Comparison of ENCODE assay signal across 27 cellular contexts in the genomic region with DNA sequence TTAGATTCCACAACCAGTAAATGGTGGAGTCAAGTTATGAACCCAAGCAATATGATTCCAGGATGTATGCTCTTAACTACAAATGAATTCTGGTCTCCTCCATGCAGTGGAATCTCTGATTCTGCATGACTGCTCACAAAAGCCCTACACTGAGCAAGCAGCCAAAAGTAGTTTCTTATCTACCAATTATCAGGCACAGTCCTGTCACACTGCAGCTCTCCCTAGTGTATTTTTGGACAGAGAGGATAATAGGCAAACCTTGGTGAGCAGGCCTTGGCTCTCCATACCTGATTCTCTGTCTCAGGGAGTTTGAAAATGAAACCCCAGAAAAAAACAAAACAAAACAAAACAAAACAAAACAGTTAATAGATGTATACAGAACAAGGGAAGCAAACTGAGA. TPM values are rescaled to one million over a fixed set of nuclear protein-coding genes. Genes with fewer than 3 reads are reported as not detected.
DNase-seq lines count a peak whose midpoint lies in the region; ATAC-seq, FAIRE-seq and TF ChIP-seq lines count a peak whose summit lies in the region.
"Had no signal": no experiment of that assay in that cellular context is flagged by ENCODE, and none has a peak within 500 bp of the region (broad histone marks: within the 10 kb centered on the region; RNA-seq: fewer than 3 reads in every experiment).

No MANE protein-coding gene starts in this region.

- DNase-seq in A673 (ENCODE audit: low spot score) (no peak), GM23248 (no peak), GM12878 (ENCODE audit: low read depth, low spot score) (no peak), right cardiac atrium (no peak), neural progenitor cell (ENCODE audit: low spot score) (no peak), PC-9 (no peak), NCI-H2029 treated with DMSO at 0.1 percent for 48 hours (lab: John Stamatoyannopoulos, UW) (no peak), putamen (ENCODE audit: low spot score) (no peak)
- DNase-seq: activated CD4-positive, alpha-beta T cell treated with anti-CD3 and anti-CD28 coated beads for 48 hours; activated naive CD4-positive, alpha-beta T cell treated with anti-CD3 and anti-CD28 coated beads for 36 hours; amniotic stem cell; caudate nucleus; heart right ventricle; left cardiac atrium; mesendoderm; naive B cell; NCI-H1105; SJCRH30; stimulated activated CD4-positive, alpha-beta T cell treated with anti-CD3 and anti-CD28 coated beads, Interleukin-12 subunit alpha, Interleukin-12 subunit beta, amount 100 ng/mL, for 4 hours; stimulated activated CD4-positive, alpha-beta T cell treated with anti-CD3 and anti-CD28 coated beads, Interleukin-4, amount 100 ng/mL, for 4 hours; stimulated activated naive CD4-positive, alpha-beta T cell treated with Interleukin-2 at 50 U/mL for 16 hours; testis had no signal

- BruUV-seq in A673 (replicated peaks; lab: Mats Ljungman, UMichigan) (no TSS peak), GM12878 (replicated peaks; lab: Mats Ljungman, UMichigan) (no TSS peak), PC-9 (replicated peaks; lab: Mats Ljungman, UMichigan) (no TSS peak)

- POLR2A ChIA-PET in A673 (lab: Charles Lee; ENCODE audit: low non-redundant PET) = no interaction called here
- POLR2A ChIA-PET in GM12878 (lab: Charles Lee) = interaction anchor here (1.2 kb wide), 1 partner anchor 113 kb away, joined by 3 read pairs; no protein-coding TSS in a partner anchor
- POLR2A ChIA-PET in PC-9 (lab: Charles Lee; ENCODE audit: unreplicated experiment) = interaction anchor here (0.6 kb wide), 1 partner anchor 1611 kb away, joined by 6 read pairs; no protein-coding TSS in a partner anchor

- H3K4me1 ChIP-seq in A673 (ENCODE audit: insufficient read depth, low read length, poor library complexity, severe bottlenecking) = peaks cover 16% of the 10 kb centered on the region
- H3K4me1 ChIP-seq in GM23248 (ENCODE audit: insufficient read depth) = no peaks in the 10 kb centered on the region
- peaks cover 12% of the 10 kb centered on the region for H3K4me1 ChIP-seq in GM12878 (ENCODE audit: control insufficient read depth, insufficient read depth, low read length)
- no peaks in the 10 kb centered on the region for H3K4me1 ChIP-seq in right cardiac atrium (ENCODE audit: control insufficient read depth, insufficient read depth, low read length)
- peaks cover 4% of the 10 kb centered on the region for H3K4me1 ChIP-seq in neural progenitor cell
- peaks cover 15% of the 10 kb centered on the region for H3K4me1 ChIP-seq in PC-9 (replicated peaks; ENCODE audit: insufficient read depth)
- H3K4me1 ChIP-seq: SJCRH30, testis had no signal

- H3K27me3 ChIP-seq in A673 (replicated peaks; ENCODE audit: insufficient read depth, low read depth, low read length, poor library complexity) = no peaks in the 10 kb centered on the region
- no peaks in the 10 kb centered on the region for H3K27me3 ChIP-seq in GM23248 (replicated peaks; ENCODE audit: insufficient read depth)
- H3K27me3 ChIP-seq in GM12878 (replicated peaks in 1 of 2; ENCODE audit: control insufficient read depth in 2 of 2, insufficient read depth in 2 of 2, low read length in 1 of 2) = no peaks in the 10 kb centered on the region
- H3K27me3 ChIP-seq in right cardiac atrium (ENCODE audit: control insufficient read depth, insufficient read depth) = no peaks in the 10 kb centered on the region
- H3K27me3 ChIP-seq in neural progenitor cell = no peaks in the 10 kb centered on the region
- no peaks in the 10 kb centered on the region for H3K27me3 ChIP-seq in PC-9 (ENCODE audit: insufficient read depth, low read depth)
- H3K27me3 ChIP-seq: heart right ventricle, SJCRH30, testis, vagina had no signal

- H2AFZ ChIP-seq in GM23248 (peak overlapping the region; percentile 34; the same call in 1 of the 2 replicates), GM12878 (ENCODE audit: control insufficient read depth, low read depth, low read length) (peak overlapping the region; percentile 51), neural progenitor cell (replicated peaks) (no peak overlapping the region), PC-9 (no peak overlapping the region)

- no peak for TF ChIP-seq POLR2A in GM12878 (IDR thresholded peaks at IDR 0.05; ENCODE audit: low read depth, low read length)

- intact Hi-C loops in A673 (cut with micrococcal nuclease; ENCODE audit: unreplicated experiment) (no loop called here), GM12878 (cut with micrococcal nuclease; ENCODE audit: unreplicated experiment) (loop anchor here (10.0 kb wide), 1 partner anchor 256 kb away; no protein-coding TSS in a partner anchor), right cardiac atrium (cut with DNase I) (loop anchor here in 3 of 4 donors (10.0 kb wide), 2 partner anchors 116 to 526 kb away; a partner anchor contains a TSS), PC-9 (cut with micrococcal nuclease; ENCODE audit: unreplicated experiment) (loop anchor here (5.0 kb wide), 1 partner anchor 259 kb away; no protein-coding TSS in a partner anchor)

- ATAC-seq in GM12878 = no peak
- ATAC-seq in right cardiac atrium = peak in 1 of 2 donors; percentile 31
- ATAC-seq: HepG2, Panc1 had no signal

- no peaks in the 10 kb centered on the region for H3K27me3 Mint-ChIP-seq in neural progenitor cell (ENCODE audit: insufficient read depth, low read depth)

- H3K4me3 Mint-ChIP-seq in neural progenitor cell = no peak overlapping the region
- H3K4me3 Mint-ChIP-seq: activated naive CD4-positive, alpha-beta T cell treated with anti-CD3 and anti-CD28 coated beads for 36 hours; naive B cell had no signal

- H3K9ac ChIP-seq in GM23248 (no peak overlapping the region), GM12878 (ENCODE audit: control insufficient read depth, insufficient read depth, low read length) (no peak overlapping the region), neural progenitor cell (no peak overlapping the region)

- peak; percentile 18 for FAIRE-seq in GM12878 (lab: Jason Lieb, UNC)
- FAIRE-seq: endothelial cell of umbilical vein, HepG2 had no signal

- no peaks in the 10 kb centered on the region for H3K9me3 Mint-ChIP-seq in neural progenitor cell
- H3K9me3 Mint-ChIP-seq: activated naive CD4-positive, alpha-beta T cell treated with anti-CD3 and anti-CD28 coated beads for 36 hours had no signal

- CTCF ChIA-PET in A673 (lab: Charles Lee) (no interaction called here), GM12878 (lab: Yijun Ruan, JAX) (interaction anchor here (0.6 to 2.6 kb wide), 5 partner anchors 11 to 342 kb away, joined by 3 to 8 read pairs (median 3); a partner anchor contains a TSS), PC-9 (lab: Charles Lee) (no interaction called here)

- H3K36me3 Mint-ChIP-seq in neural progenitor cell = no peaks in the 10 kb centered on the region
- H3K36me3 Mint-ChIP-seq: naive B cell had no signal

- no peaks in the 10 kb centered on the region for H3K9me2 ChIP-seq in GM23248 (ENCODE audit: insufficient read depth)
- no peaks in the 10 kb centered on the region for H3K9me2 ChIP-seq in PC-9 (ENCODE audit: insufficient read depth)

- H3F3A ChIP-seq in GM23248 (ENCODE audit: insufficient read depth) (peaks cover 11% of the 10 kb centered on the region; the same call in 1 of the 2 replicates), neural progenitor cell (ENCODE audit: low read depth) (no peaks in the 10 kb centered on the region), PC-9 (ENCODE audit: insufficient read depth, low read depth) (no peaks in the 10 kb centered on the region)

- H3K9me3 ChIP-seq in A673 (ENCODE audit: low read depth, low read length, poor library complexity, severe bottlenecking) (no peaks in the 10 kb centered on the region), GM23248 (ENCODE audit: low read depth) (no peaks in the 10 kb centered on the region), GM12878 (replicated peaks; ENCODE audit: control insufficient read depth, insufficient read depth, low read length) (peaks cover 2% of the 10 kb centered on the region; the same call in 1 of the 3 replicates), right cardiac atrium (ENCODE audit: control insufficient read depth, low read length) (no peaks in the 10 kb centered on the region), neural progenitor cell (ENCODE audit: low read depth) (no peaks in the 10 kb centered on the region), PC-9 (ENCODE audit: insufficient read depth, low read depth) (no peaks in the 10 kb centered on the region)
- H3K9me3 ChIP-seq: heart right ventricle, SJCRH30, testis, vagina had no signal

- H3K79me2 ChIP-seq in GM23248 (ENCODE audit: insufficient read depth) = peaks cover 15% of the 10 kb centered on the region
- peaks cover 16% of the 10 kb centered on the region for H3K79me2 ChIP-seq in GM12878 (ENCODE audit: control insufficient read depth, insufficient read depth, low read length)
- peaks cover 15% of the 10 kb centered on the region for H3K79me2 ChIP-seq in neural progenitor cell (ENCODE audit: low read depth)
- peaks cover 15% of the 10 kb centered on the region for H3K79me2 ChIP-seq in PC-9 (ENCODE audit: low read depth)

- TF ChIP-seq CTCF in A673 (conservative IDR thresholded peaks at IDR 0.05; ENCODE audit: low read depth, low read length) (no peak), GM12878 (IDR thresholded peaks at IDR 0.05 in 2 of 3, conservative IDR thresholded peaks at IDR 0.05 in 1 of 3; ENCODE audit: control insufficient read depth in 2 of 3, extremely low read depth in 1 of 3, insufficient read depth in 1 of 3, low read depth in 3 of 3, low read length in 3 of 3) (no peak), neural progenitor cell (IDR thresholded peaks at IDR 0.05) (no peak), PC-9 (conservative IDR thresholded peaks at IDR 0.05) (no peak)

- SMC1A ChIA-PET in GM12878 (lab: Charles Lee; ENCODE audit: uncharacterized antibody, unreplicated experiment) = interaction anchor here (1.0 to 2.9 kb wide), 8 partner anchors 8 to 116 kb away, joined by 3 to 11 read pairs (median 4); a partner anchor contains a TSS

- H3K36me3 ChIP-seq in A673 (ENCODE audit: insufficient read depth, low read length, poor library complexity, severe bottlenecking) (peaks cover 5% of the 10 kb centered on the region), GM23248 (ENCODE audit: low read depth) (no peaks in the 10 kb centered on the region), GM12878 (ENCODE audit: control insufficient read depth in 2 of 2, insufficient read depth in 2 of 2, low read length in 1 of 2) (no peaks in the 10 kb centered on the region), neural progenitor cell (no peaks in the 10 kb centered on the region), PC-9 (ENCODE audit: low read depth) (peaks cover 5% of the 10 kb centered on the region; the same call in 1 of the 2 replicates)
- H3K36me3 ChIP-seq: vagina had no signal

- H3K27ac Mint-ChIP-seq in neural progenitor cell = no peak overlapping the region
- H3K27ac Mint-ChIP-seq: activated naive CD4-positive, alpha-beta T cell treated with anti-CD3 and anti-CD28 coated beads for 36 hours had no signal

- no peaks in the 10 kb centered on the region for H4K20me1 ChIP-seq in GM23248 (ENCODE audit: insufficient read depth)
- H4K20me1 ChIP-seq in GM12878 (ENCODE audit: control insufficient read depth, insufficient read depth) = no peaks in the 10 kb centered on the region
- no peaks in the 10 kb centered on the region for H4K20me1 ChIP-seq in neural progenitor cell (ENCODE audit: low read depth)
- H4K20me1 ChIP-seq in PC-9 (ENCODE audit: insufficient read depth) = no peaks in the 10 kb centered on the region

- H3K4me3 ChIP-seq in A673 (ENCODE audit: low read depth, low read length, poor library complexity, severe bottlenecking) (no peak overlapping the region), GM23248 (no peak overlapping the region), GM12878 (no peak overlapping the region), right cardiac atrium (ENCODE audit: low read length) (no peak overlapping the region), neural progenitor cell (no peak overlapping the region), PC-9 (no peak overlapping the region)
- H3K4me3 ChIP-seq: heart right ventricle, SJCRH30, testis, vagina had no signal

- H3K4me1 Mint-ChIP-seq in neural progenitor cell = peaks cover 25% of the 10 kb centered on the region

- TF ChIP-seq RAD21 in GM12878 (IDR thresholded peaks at IDR 0.05; ENCODE audit: insufficient read depth, low read depth, low read length) = no peak

- no peak for TF ChIP-seq EP300 in GM12878 (IDR thresholded peaks at IDR 0.05; ENCODE audit: borderline replicate concordance in 1 of 2, control insufficient read depth in 1 of 2, low read depth in 2 of 2, low read length in 2 of 2)

- H3K27ac ChIP-seq in A673 (ENCODE audit: low read depth, low read length, poor library complexity, severe bottlenecking) (peak overlapping the region; percentile 6), GM23248 (no peak overlapping the region), GM12878 (ENCODE audit: control insufficient read depth, insufficient read depth) (no peak overlapping the region), right cardiac atrium (ENCODE audit: low read length) (peak overlapping the region; percentile 41), neural progenitor cell (no peak overlapping the region), PC-9 (no peak overlapping the region)
- H3K27ac ChIP-seq: SJCRH30, testis, vagina, VCaP had no signal

- in situ Hi-C loops in GM23248 (cut with MboI) = no loop called here
- in situ Hi-C loops in GM12878 (cut with MboI) = loop anchor here (10.0 kb wide), 1 partner anchor 256 kb away; no protein-coding TSS in a partner anchor

- RAD21 ChIA-PET in GM12878 (lab: Charles Lee; ENCODE audit: unreplicated experiment) = interaction anchor here (1.4 to 2.4 kb wide), 2 partner anchors 48 to 96 kb away, joined by 3 to 9 read pairs; no protein-coding TSS in a partner anchor

- H3K4me2 ChIP-seq in GM23248 (ENCODE audit: unreplicated experiment) (no peak overlapping the region), GM12878 (ENCODE audit: control insufficient read depth, insufficient read depth) (no peak overlapping the region), neural progenitor cell (no peak overlapping the region), PC-9 (no peak overlapping the region)

RNA-seq across cellular contexts. Expression of a gene that starts 3.5 kb away (rescaled TPM):
- 431 and 531 TPM in 2 replicates for total RNA-seq in A673 (2021)
- total RNA-seq in GM23248 (2014; rRNA removed; shearing (Covaris generic)) = 364 and 409 TPM in 2 replicates
- polyA plus RNA-seq in GM23248 (2016; fragmentation: Nextera tagmentation; extraction: Ambion mirVana) = 551 and 566 TPM in 2 replicates
- 113 and 121 TPM in 2 replicates for total RNA-seq in GM12878 (2013; cell fraction: nucleolus; rRNA removed)
- 133 and 152 TPM in 2 replicates for total RNA-seq in GM12878 (2014; rRNA removed)
- total RNA-seq in GM12878 (2014; rRNA removed; fragmentation: Illumina TruSeq; extraction: Trizol) = 179 TPM in 2 replicates
- total RNA-seq in GM12878 (2021) = 190 and 193 TPM in 2 replicates
- polyA plus RNA-seq in GM12878 (2011; ENCODE audit: low read depth) = 324 TPM
- polyA plus RNA-seq in GM12878 (2011; rRNA removed) = 191 and 203 TPM in 2 replicates
- 111 and 126 TPM in 2 replicates for polyA plus RNA-seq in GM12878 (2011; cell fraction: cytosol; rRNA removed)
- polyA plus RNA-seq in GM12878 (2011; cell fraction: nucleus; rRNA removed) = 29.3 and 50.0 TPM in 2 replicates
- polyA plus RNA-seq in GM12878 (2012) = 292 and 304 TPM in 2 replicates
- polyA plus RNA-seq in GM12878 (2014; fragmentation: Illumina TruSeq; extraction: Trizol) = 190 and 214 TPM in 2 replicates
- 100 to 1,000 TPM; 278 to 345 TPM for polyA plus RNA-seq in GM12878 (2014; fragmentation: Nextera tagmentation; extraction: Ambion mirVana)
- 124 and 153 TPM in 2 replicates for polyA plus RNA-seq in GM12878 (2014; rRNA removed)
- polyA plus RNA-seq in GM12878 (2016; fragmentation: Nextera tagmentation; extraction: Ambion mirVana) = 100 to 1,000 TPM; 279 to 324 TPM
- 242 and 293 TPM in 2 replicates for polyA minus RNA-seq in GM12878 (2011; rRNA and poly(A)+ RNA removed)
- polyA minus RNA-seq in GM12878 (2011; cell fraction: cytosol; rRNA and poly(A)+ RNA removed) = 60.9 and 63.5 TPM in 2 replicates
- 61.4 and 83.0 TPM in 2 replicates for polyA minus RNA-seq in GM12878 (2011; cell fraction: nucleus; rRNA and poly(A)+ RNA removed)
- total RNA-seq in right cardiac atrium = 100 to 1,000 TPM; 139 to 171 (median 144) TPM
- polyA plus RNA-seq in right cardiac atrium = 82.4 TPM
- total RNA-seq in neural progenitor cell (ENCODE audit: low replicate concordance) = 114 and 142 TPM in 2 replicates
- total RNA-seq in PC-9 (2021) = 117 and 152 TPM in 2 replicates

Comparison
In these comparisons a context has a peak if more than half of its experiments do, and no peak if none do; other contexts are left out.
1. H3K27ac ChIP-seq: peak in A673 (single experiment) and right cardiac atrium (single experiment); none in GM23248 (single experiment), GM12878 (single experiment), neural progenitor cell (single experiment) and PC-9 (single experiment).
2. H2AFZ ChIP-seq: peak in GM23248 (single experiment) and GM12878 (single experiment); none in neural progenitor cell (single experiment) and PC-9 (single experiment).